In genomic region chr15:101641134-101641764, GRCh38 we compare ENCODE assay signal across 8 cellular contexts. TPM values are rescaled to one million over a fixed set of nuclear protein-coding genes. Genes with fewer than 3 reads are reported as not detected.
DNase-seq lines count a peak whose midpoint lies in the region; ATAC-seq and TF ChIP-seq lines count a peak whose summit lies in the region.

No MANE protein-coding gene starts in this region.

- DNase-seq in CD1c-positive myeloid dendritic cell (ENCODE audit: extremely low spot score) (peak; percentile 93), MG63 (peak; percentile 35), T-helper 22 cell (ENCODE audit: low read depth) (peak; percentile 49), ascending aorta (ENCODE audit: low spot score in 2 of 2) (peak in 1 of 2 donors; percentile 81), right cardiac atrium (peak; percentile 64 to 85 (median 74)), sciatic nerve (ENCODE audit: low spot score) (peak; percentile 87)

- peak; percentile 76 for ATAC-seq in GM19438 (IDR thresholded peaks at IDR 0.05; ENCODE audit: low read depth, unreplicated experiment)
- ATAC-seq in right cardiac atrium: peak; percentile 57 to 68
- peak; percentile 72 for ATAC-seq in sciatic nerve
- ATAC-seq in GM21786 (IDR thresholded peaks at IDR 0.05; ENCODE audit: unreplicated experiment): no peak

- H3K4me3 ChIP-seq in MG63 (no peak overlapping the region), ascending aorta (no peak overlapping the region), right cardiac atrium (ENCODE audit: low read length) (no peak overlapping the region)

- peaks cover 63% of the 10 kb centered on the region for H3K36me3 ChIP-seq in MG63
- H3K36me3 ChIP-seq in ascending aorta: peaks cover 39 to 68% of the 10 kb centered on the region in 2 donors

- TF ChIP-seq CTCF in ascending aorta (IDR thresholded peaks at IDR 0.05): peak; percentile 66 to 93 (median 87)

- H3K27me3 ChIP-seq in MG63 (no peaks in the 10 kb centered on the region), ascending aorta (no peaks in the 10 kb centered on the region), right cardiac atrium (ENCODE audit: control insufficient read depth, insufficient read depth) (no peaks in the 10 kb centered on the region)

- H3K4me1 ChIP-seq in ascending aorta: no peaks in the 10 kb centered on the region
- no peaks in the 10 kb centered on the region for H3K4me1 ChIP-seq in right cardiac atrium (ENCODE audit: control insufficient read depth, insufficient read depth, low read length)

- 17% methylated on average over 7 of the region's 7 CpGs for WGBS in right cardiac atrium

- intact Hi-C loops in ascending aorta (cut with DNase I): loop anchor here (5.0 to 10.0 kb wide), 2 partner anchors 339 to 736 kb away; no protein-coding TSS in a partner anchor
- intact Hi-C loops in right cardiac atrium (cut with DNase I): loop anchor here in 3 of 4 donors (5.0 kb wide), 2 partner anchors 339 to 344 kb away; partner anchors contain the start of gene SNRPA1 (in 2 of the 3)
- intact Hi-C loops in sciatic nerve (cut with DNase I): loop anchor here (5.0 kb wide), 1 partner anchor 344 kb away; the partner anchor contains the start of gene SNRPA1

- no peaks in the 10 kb centered on the region for H3K9me3 ChIP-seq in MG63
- H3K9me3 ChIP-seq in ascending aorta: no peaks in the 10 kb centered on the region
- H3K9me3 ChIP-seq in right cardiac atrium (ENCODE audit: control insufficient read depth, low read length): no peaks in the 10 kb centered on the region

- no peak overlapping the region for H3K27ac ChIP-seq in ascending aorta
- H3K27ac ChIP-seq in right cardiac atrium (ENCODE audit: low read length): no peak overlapping the region

RNA-seq across cellular contexts. Expression of gene TM2D3, which starts 10.9 kb away (rescaled TPM):
- total RNA-seq in MG63 (2014; rRNA removed; shearing (Covaris generic); ENCODE audit: low replicate concordance): 32.8 and 51.4 TPM in 2 replicates
- total RNA-seq in ascending aorta (105 TPM), right cardiac atrium (10 to 100 TPM; 36.5 to 49.2 (median 42.3) TPM), sciatic nerve (57.2 TPM)
- 49.7 TPM for polyA plus RNA-seq in right cardiac atrium
